10 cellular contexts compared by ENCODE assay signal in the genomic region with DNA sequence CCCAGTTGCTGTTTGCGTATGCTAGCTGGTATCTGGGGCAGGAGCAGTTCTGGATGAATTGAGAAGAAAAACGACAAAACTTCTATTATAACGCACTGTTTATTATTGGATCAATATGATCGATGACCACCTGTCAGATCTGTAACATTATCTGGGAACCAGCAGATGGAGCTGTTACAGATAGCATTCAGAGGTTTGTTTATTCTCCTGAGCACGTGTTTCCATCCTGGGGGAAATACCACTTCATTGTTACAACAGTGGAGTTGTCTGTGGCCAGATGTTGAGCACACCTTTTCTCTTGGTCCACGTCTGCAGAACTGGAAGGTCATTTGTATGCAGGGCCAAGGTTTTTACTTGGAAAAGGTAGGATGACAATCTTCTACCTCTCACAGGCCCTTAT. TPM values are rescaled to one million over a fixed set of nuclear protein-coding genes. Genes with fewer than 3 reads are reported as not detected.
DNase-seq lines count a peak whose midpoint lies in the region; ATAC-seq and TF ChIP-seq lines count a peak whose summit lies in the region.
"Had no signal": no experiment of that assay in that cellular context is flagged by ENCODE, and none has a peak within 500 bp of the region (broad histone marks: within the 10 kb centered on the region; RNA-seq: fewer than 3 reads in every experiment).

No MANE protein-coding gene starts in this region.

- no peak overlapping the region for H3K27ac ChIP-seq in colonic mucosa
- H3K27ac ChIP-seq in RWPE1 = no peak overlapping the region
- H3K27ac ChIP-seq: Peyer's patch had no signal

- no peaks in the 10 kb centered on the region for H3K9me3 ChIP-seq in colonic mucosa
- H3K9me3 ChIP-seq: Peyer's patch had no signal

- DNase-seq in NCI-H1105 treated with DMSO at 0.1 percent for 48 hours (lab: John Stamatoyannopoulos, UW) = peak; percentile 73
- DNase-seq in NCI-H1105 (lab: John Stamatoyannopoulos, UW) = no peak
- peak; percentile 94 for DNase-seq in NCI-H146 (lab: John Stamatoyannopoulos, UW)
- DNase-seq in colonic mucosa = no peak
- DNase-seq in pons (ENCODE audit: low spot score) = peak; percentile 77
- no peak for DNase-seq in RWPE1 (ENCODE audit: low spot score)
- DNase-seq: Peyer's patch; stimulated activated CD4-positive, alpha-beta T cell treated with anti-CD3 and anti-CD28 coated beads, Interleukin-12 subunit alpha, Interleukin-12 subunit beta, amount 100 ng/mL, for 4 hours had no signal

- no peak overlapping the region for H3K4me3 ChIP-seq in colonic mucosa
- H3K4me3 ChIP-seq: Peyer's patch had no signal

- CTCF ChIA-PET in RWPE1 (lab: Yijun Ruan, JAX) = interaction anchor here (0.6 to 1.6 kb wide), 3 partner anchors 11 to 85 kb away, joined by 4 to 9 read pairs (median 4); no protein-coding TSS in a partner anchor

- no peaks in the 10 kb centered on the region for H3K36me3 ChIP-seq in colonic mucosa
- H3K36me3 ChIP-seq: Peyer's patch had no signal

- no peak overlapping the region for H3K9ac ChIP-seq in colonic mucosa (ENCODE audit: low read depth in 2 of 2, low read length in 2 of 2)

- peak; percentile 20 for TF ChIP-seq CTCF in colonic mucosa (IDR thresholded peaks at IDR 0.05)
- TF ChIP-seq CTCF in RWPE1 (conservative IDR thresholded peaks at IDR 0.05; ENCODE audit: low read depth) = no peak; the same call in 1 of the 2 replicates

- intact Hi-C loops in colonic mucosa (cut with DNase I) = no loop called here

- no peaks in the 10 kb centered on the region for H3K27me3 ChIP-seq in colonic mucosa
- H3K27me3 ChIP-seq: Peyer's patch had no signal

- POLR2A ChIA-PET in RWPE1 (lab: Yijun Ruan, JAX; ENCODE audit: low non-redundant PET) = no interaction called here

- no peaks in the 10 kb centered on the region for H3K4me1 ChIP-seq in colonic mucosa
- H3K4me1 ChIP-seq: Peyer's patch had no signal

- ATAC-seq in HG02885 (IDR thresholded peaks at IDR 0.05; ENCODE audit: poor library complexity, unreplicated experiment) (no peak), GM21423 (IDR thresholded peaks at IDR 0.05; ENCODE audit: unreplicated experiment) (no peak)

RNA-seq across cellular contexts. Expression of gene NKX2-2, which starts 16.0 kb away (rescaled TPM):
- total RNA-seq in colonic mucosa = 1 to 10 TPM; 1.4 to 1.6 TPM

Comparison
In these comparisons a context has a peak if more than half of its experiments do, and no peak if none do; other contexts are left out.
1. DNase-seq: peak in NCI-H1105 treated with DMSO at 0.1 percent for 48 hours (single experiment), NCI-H146 (single experiment) and pons (single experiment); none in NCI-H1105 (single experiment), colonic mucosa (single experiment) and RWPE1 (single experiment).